In the genomic region with DNA sequence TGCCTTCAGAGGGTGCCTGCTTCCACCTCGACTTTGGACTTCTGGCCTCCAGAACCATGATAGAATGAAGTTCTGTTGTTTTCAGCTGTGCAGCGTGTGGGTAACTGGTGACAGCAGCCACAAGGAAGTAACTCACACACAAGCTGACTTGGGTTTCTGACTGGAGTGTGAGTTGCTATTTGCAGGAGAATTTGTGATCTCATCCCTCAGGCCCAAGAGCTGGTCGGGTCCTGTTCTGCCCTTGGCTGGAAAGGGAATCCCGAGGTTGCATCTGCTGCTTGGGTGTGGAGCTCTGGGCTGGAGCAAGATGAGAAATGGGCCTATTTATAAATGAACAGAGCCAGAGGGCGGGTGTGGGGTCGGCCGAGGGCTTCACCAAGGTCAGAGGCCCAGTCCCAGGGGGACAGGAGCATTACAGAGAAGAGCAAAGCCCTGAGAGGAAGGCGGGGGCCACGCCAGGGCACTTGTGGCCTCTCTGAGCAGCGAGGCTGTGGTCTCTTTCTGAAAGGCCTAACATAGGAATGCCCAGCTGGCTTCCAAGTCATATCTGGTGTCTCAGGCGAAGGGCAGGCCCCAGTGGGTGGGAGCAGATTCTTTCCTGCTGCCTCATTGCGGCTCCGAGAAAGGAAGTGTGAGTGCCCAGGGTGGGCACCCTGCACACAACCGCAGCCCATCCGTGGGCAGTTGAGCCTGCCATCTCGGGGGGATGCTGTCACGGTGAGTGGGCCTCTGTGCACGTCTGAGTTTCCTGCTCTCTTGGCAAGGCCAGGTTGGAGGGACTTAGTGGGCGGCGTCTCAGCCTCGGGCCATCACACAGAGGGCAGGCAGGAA, we compare ENCODE assay signal across 14 cellular contexts. TPM values are rescaled to one million over a fixed set of nuclear protein-coding genes. Genes with fewer than 3 reads are reported as not detected.
DNase-seq lines count a peak whose midpoint lies in the region; ATAC-seq, FAIRE-seq and TF ChIP-seq lines count a peak whose summit lies in the region.
"Had no signal": no experiment of that assay in that cellular context is flagged by ENCODE, and none has a peak within 500 bp of the region (broad histone marks: within the 10 kb centered on the region; RNA-seq: fewer than 3 reads in every experiment).

No MANE protein-coding gene starts in this region.

- H3K9me3 ChIP-seq in heart right ventricle (peaks cover 0 to 9% (median 0%) of the 10 kb centered on the region in 11 donors), skeletal muscle satellite cell (replicated peaks; ENCODE audit: low read length) (no peaks in the 10 kb centered on the region), WERI-Rb-1 (ENCODE audit: severe bottlenecking) (no peaks in the 10 kb centered on the region)
- H3K9me3 ChIP-seq: lower lobe of right lung, SK-N-SH, upper lobe of left lung had no signal

- H3K4me1 Mint-ChIP-seq in activated CD8-positive, alpha-beta T cell treated with anti-CD3 and anti-CD28 coated beads, Interleukin-2, amount 10 ng/mL, durations not matched to agents 7 days and 5 days (ENCODE audit: low read depth), result peaks cover 21% of the 10 kb centered on the region

- no peak for FAIRE-seq in frontal cortex (lab: Jason Lieb, UNC)

- intact Hi-C loops in heart right ventricle (cut with DNase I), result loop anchor here in 1 of 10 donors (2.0 kb wide), 1 partner anchor 48 kb away; no protein-coding TSS in a partner anchor

- H3K36me3 ChIP-seq in heart right ventricle (no peaks in the 10 kb centered on the region), skeletal muscle satellite cell (ENCODE audit: insufficient read depth, low read length) (no peaks in the 10 kb centered on the region), WERI-Rb-1 (no peaks in the 10 kb centered on the region)
- H3K36me3 ChIP-seq: lower lobe of right lung, upper lobe of left lung had no signal

- H3K27ac ChIP-seq in heart right ventricle (peak overlapping the region; percentile 60 to 92 (median 78)), WERI-Rb-1 (no peak overlapping the region)
- H3K27ac ChIP-seq: lower lobe of right lung, upper lobe of left lung had no signal

- peaks cover 10% of the 10 kb centered on the region for H3K27me3 Mint-ChIP-seq in activated CD8-positive, alpha-beta T cell treated with anti-CD3 and anti-CD28 coated beads, Interleukin-2, amount 10 ng/mL, durations not matched to agents 7 days and 5 days (ENCODE audit: low read depth)

- 44 to 49% methylated on average over 21 of the region's 21 CpGs for WGBS in heart right ventricle, 2 donors

- H3K4me2 ChIP-seq in skeletal muscle satellite cell (ENCODE audit: low read length), result peak overlapping the region; percentile 38
- H3K4me2 ChIP-seq: SK-N-SH had no signal

- H3K4me3 Mint-ChIP-seq in activated CD8-positive, alpha-beta T cell treated with anti-CD3 and anti-CD28 coated beads, Interleukin-2, amount 10 ng/mL, durations not matched to agents 7 days and 5 days, result no peak overlapping the region
- H3K4me3 Mint-ChIP-seq: activated T-helper 1 cell treated with anti-CD3 and anti-CD28 coated beads, Interleukin-12 subunit alpha, Interleukin-12 subunit beta, Interleukin-2, Interleukin-4 antibody, amounts not matched to agents 30 ng/mL and 10 ng/mL and 1 ng/mL, durations not matched to agents 14 hours and 24 hours and 36 hours had no signal

- peak overlapping the region; percentile 43 for H3K9ac ChIP-seq in skeletal muscle satellite cell (ENCODE audit: low read depth, low read length)
- H3K9ac ChIP-seq: SK-N-SH had no signal

- peak overlapping the region; percentile 82 for H3K27ac Mint-ChIP-seq in activated CD8-positive, alpha-beta T cell treated with anti-CD3 and anti-CD28 coated beads, Interleukin-2, amount 10 ng/mL, durations not matched to agents 7 days and 5 days
- H3K27ac Mint-ChIP-seq: activated T-helper 1 cell treated with anti-CD3 and anti-CD28 coated beads, Interleukin-12 subunit alpha, Interleukin-12 subunit beta, Interleukin-2, Interleukin-4 antibody, amounts not matched to agents 30 ng/mL and 10 ng/mL and 1 ng/mL, durations not matched to agents 14 hours and 24 hours and 36 hours had no signal

- H3K27me3 ChIP-seq in heart right ventricle, result no peaks in the 10 kb centered on the region
- H3K27me3 ChIP-seq in skeletal muscle satellite cell (ENCODE audit: control insufficient read depth, insufficient read depth, low read length), result peaks cover 4% of the 10 kb centered on the region
- peaks cover 10% of the 10 kb centered on the region for H3K27me3 ChIP-seq in WERI-Rb-1 (ENCODE audit: insufficient read depth, low read depth, severe bottlenecking)
- H3K27me3 ChIP-seq: upper lobe of left lung had no signal

- H3K36me3 Mint-ChIP-seq in activated CD8-positive, alpha-beta T cell treated with anti-CD3 and anti-CD28 coated beads, Interleukin-2, amount 10 ng/mL, durations not matched to agents 7 days and 5 days (ENCODE audit: low read depth), result no peaks in the 10 kb centered on the region

- H3K4me1 ChIP-seq in heart right ventricle (peaks cover 14 to 48% (median 25%) of the 10 kb centered on the region in 9 donors), skeletal muscle satellite cell (ENCODE audit: control insufficient read depth, insufficient read depth, low read length) (peaks cover 20% of the 10 kb centered on the region)

- H3K9me3 Mint-ChIP-seq in activated CD8-positive, alpha-beta T cell treated with anti-CD3 and anti-CD28 coated beads, Interleukin-2, amount 10 ng/mL, durations not matched to agents 7 days and 5 days (ENCODE audit: insufficient read depth), result peaks cover under 1% of the 10 kb centered on the region

- no peak for TF ChIP-seq CTCF in heart right ventricle (IDR thresholded peaks at IDR 0.05)
- TF ChIP-seq CTCF in WERI-Rb-1 (IDR thresholded peaks at IDR 0.05; ENCODE audit: low read depth, low read length), result no peak

- ATAC-seq in activated CD8-positive, alpha-beta T cell treated with anti-CD3 and anti-CD28 coated beads, Interleukin-2, amount 10 ng/mL, durations not matched to agents 7 days and 5 days, result peak; percentile 15
- peak; percentile 76 to 91 (median 86) for ATAC-seq in heart right ventricle

- CTCF ChIA-PET in activated CD8-positive, alpha-beta T cell treated with anti-CD3 and anti-CD28 coated beads, Interleukin-2, amount 10 ng/mL, durations not matched to agents 7 days and 5 days (lab: Charles Lee), result no interaction called here

- POLR2A ChIA-PET in activated CD8-positive, alpha-beta T cell treated with anti-CD3 and anti-CD28 coated beads, Interleukin-2, amount 10 ng/mL, durations not matched to agents 7 days and 5 days (lab: Charles Lee), result no interaction called here

- DNase-seq in GM03348 (ENCODE audit: low spot score), result peak; percentile 62
- DNase-seq in activated CD8-positive, alpha-beta T cell treated with anti-CD3 and anti-CD28 coated beads, Interleukin-2, amount 10 ng/mL, durations not matched to agents 7 days and 5 days, result no peak
- DNase-seq in heart right ventricle, result peak; percentile 78 to 81
- no peak for DNase-seq in WERI-Rb-1
- no peak for DNase-seq in HuH-7.5 (ENCODE audit: low spot score)
- DNase-seq in frontal cortex (ENCODE audit: low spot score in 2 of 2), result no peak
- DNase-seq in stimulated activated CD4-positive, alpha-beta T cell treated with anti-CD3 and anti-CD28 coated beads, Interleukin-15, amount 100 ng/mL, for 24 hours, result no peak
- DNase-seq: DMS 273 treated with DMSO at 0.1 percent for 48 hours, lower lobe of right lung, NCI-H446 treated with DMSO at 0.1 percent for 48 hours had no signal

- H3K4me3 ChIP-seq in heart right ventricle (no peak overlapping the region), skeletal muscle satellite cell (ENCODE audit: low read length) (no peak overlapping the region), WERI-Rb-1 (ENCODE audit: low read depth, low read length) (no peak overlapping the region)
- H3K4me3 ChIP-seq: lower lobe of right lung, upper lobe of left lung had no signal

RNA-seq across cellular contexts. Expression of gene C10orf71, which starts 26.5 kb away (rescaled TPM):
- not detected for total RNA-seq in activated CD8-positive, alpha-beta T cell treated with anti-CD3 and anti-CD28 coated beads, Interleukin-2, amount 10 ng/mL, durations not matched to agents 7 days and 5 days
- total RNA-seq in heart right ventricle, result 100 to 1,000 TPM in 9 of 10 donors, 10 to 100 TPM in 1; 56.0 to 225 (median 180) TPM
- 10 to 100 TPM in 1 of 2 donors, 1 to 10 TPM in 1; 3.6 to 23.0 TPM for polyA plus RNA-seq in heart right ventricle
- total RNA-seq in skeletal muscle satellite cell (2012; rRNA removed), result not detected in 2 replicates
- not detected for total RNA-seq in frontal cortex
- total RNA-seq: activated T-helper 1 cell treated with anti-CD3 and anti-CD28 coated beads, Interleukin-12 subunit alpha, Interleukin-12 subunit beta, Interleukin-2, Interleukin-4 antibody, amounts not matched to agents 30 ng/mL and 10 ng/mL and 1 ng/mL, durations not matched to agents 14 hours and 24 hours and 36 hours; lower lobe of right lung; upper lobe of left lung had no signal
- polyA plus RNA-seq: SK-N-SH had no signal

Comparison
In these comparisons a context has a peak if more than half of its experiments do, and no peak if none do; other contexts are left out.
1. DNase-seq: peak in GM03348 (single experiment) and heart right ventricle (2 of 2); none in activated CD8-positive, alpha-beta T cell treated with anti-CD3 and anti-CD28 coated beads, Interleukin-2, amount 10 ng/mL, durations not matched to agents 7 days and 5 days (single experiment), WERI-Rb-1 (single experiment), HuH-7.5 (single experiment), frontal cortex (0 of 2) and stimulated activated CD4-positive, alpha-beta T cell treated with anti-CD3 and anti-CD28 coated beads, Interleukin-15, amount 100 ng/mL, for 24 hours (single experiment).
2. RNA of gene C10orf71, which starts 26.5 kb away (total RNA-seq): 56.0 to 225 TPM in heart right ventricle; not detected in activated CD8-positive, alpha-beta T cell treated with anti-CD3 and anti-CD28 coated beads, Interleukin-2, amount 10 ng/mL, durations not matched to agents 7 days and 5 days and not detected in frontal cortex (single experiment); every median in the first group is over 10 times any median in the second.